Comparison of ENCODE assay signal across 24 cellular contexts in genomic region chr20:48970681-48971370, GRCh38.
"Had no signal": no experiment of that assay in that cellular context is flagged by ENCODE, and none has a peak within 500 bp of the region (broad histone marks: within the 10 kb centered on the region; RNA-seq: fewer than 3 reads in every experiment).

No MANE protein-coding gene starts in this region.

- H3K9me3 ChIP-seq: colonic mucosa, esophagus muscularis mucosa, lower lobe of right lung, spleen, testis had no signal

- ATAC-seq: activated CD8-positive, alpha-beta memory T cell treated with anti-CD3 and anti-CD28 coated beads, Interleukin-2, amount 10 ng/mL, durations not matched to agents 7 days and 5 days; activated CD8-positive, alpha-beta T cell treated with anti-CD3 and anti-CD28 coated beads for 36 hours; left lobe of liver; lower lobe of right lung; naive thymus-derived CD4-positive, alpha-beta T cell had no signal

- H3K4me3 Mint-ChIP-seq: activated CD4-positive, alpha-beta T cell treated with anti-CD3 and anti-CD28 coated beads, Interleukin-2, amount 10 ng/mL, durations not matched to agents 7 days and 5 days; activated CD8-positive, alpha-beta memory T cell treated with anti-CD3 and anti-CD28 coated beads, Interleukin-2, amount 10 ng/mL, durations not matched to agents 7 days and 5 days; activated CD8-positive, alpha-beta T cell treated with anti-CD3 and anti-CD28 coated beads for 36 hours; activated naive CD4-positive, alpha-beta T cell treated with anti-CD3 and anti-CD28 coated beads, Interleukin-2, amount 10 ng/mL, durations not matched to agents 7 days and 5 days; naive thymus-derived CD4-positive, alpha-beta T cell; neural crest cell had no signal

- H3K4me1 Mint-ChIP-seq: activated CD4-positive, alpha-beta T cell treated with anti-CD3 and anti-CD28 coated beads, Interleukin-2, amount 10 ng/mL, durations not matched to agents 7 days and 5 days; activated CD8-positive, alpha-beta memory T cell treated with anti-CD3 and anti-CD28 coated beads, Interleukin-2, amount 10 ng/mL, durations not matched to agents 7 days and 5 days; activated naive CD4-positive, alpha-beta T cell treated with anti-CD3 and anti-CD28 coated beads, Interleukin-2, amount 10 ng/mL, durations not matched to agents 7 days and 5 days; naive thymus-derived CD4-positive, alpha-beta T cell had no signal

- DNase-seq: activated CD4-positive, alpha-beta T cell treated with anti-CD3 and anti-CD28 coated beads, Interleukin-2, amount 10 ng/mL, durations not matched to agents 7 days and 5 days; activated CD4-positive, CD25-positive, alpha-beta regulatory T cell treated with anti-CD3 and anti-CD28 coated beads, Interleukin-2, amount 50 U/mL, for 72 hours; activated CD8-positive, alpha-beta memory T cell treated with anti-CD3 and anti-CD28 coated beads, Interleukin-2, amount 10 ng/mL, durations not matched to agents 7 days and 5 days; activated CD8-positive, alpha-beta T cell treated with anti-CD3 and anti-CD28 coated beads for 36 hours; activated effector memory CD4-positive, alpha-beta T cell treated with anti-CD3 and anti-CD28 coated beads, Interleukin-2, amount 50 U/mL, for 16 hours; activated naive CD4-positive, alpha-beta T cell treated with anti-CD3 and anti-CD28 coated beads, Interleukin-2, amount 10 ng/mL, durations not matched to agents 7 days and 5 days; activated T-cell treated with anti-CD3 and anti-CD28 coated beads for 4 hours; amygdala; colonic mucosa; foreskin fibroblast; kidney; lower lobe of right lung; naive thymus-derived CD4-positive, alpha-beta T cell; occipital lobe; spleen; stimulated activated CD4-positive, alpha-beta T cell treated with anti-CD3 and anti-CD28 coated beads, Interleukin-4, amount 100 ng/mL, for 1 hour; stimulated activated naive CD4-positive, alpha-beta T cell; testis; trophoblast cell had no signal

- H3K27me3 Mint-ChIP-seq: activated CD4-positive, alpha-beta T cell treated with anti-CD3 and anti-CD28 coated beads, Interleukin-2, amount 10 ng/mL, durations not matched to agents 7 days and 5 days; activated CD8-positive, alpha-beta memory T cell treated with anti-CD3 and anti-CD28 coated beads, Interleukin-2, amount 10 ng/mL, durations not matched to agents 7 days and 5 days; activated CD8-positive, alpha-beta T cell treated with anti-CD3 and anti-CD28 coated beads for 36 hours; activated naive CD4-positive, alpha-beta T cell treated with anti-CD3 and anti-CD28 coated beads, Interleukin-2, amount 10 ng/mL, durations not matched to agents 7 days and 5 days; naive thymus-derived CD4-positive, alpha-beta T cell had no signal

- H3K4me1 ChIP-seq: colonic mucosa, lower lobe of right lung, testis had no signal

- H3K9me3 Mint-ChIP-seq: activated CD4-positive, alpha-beta T cell treated with anti-CD3 and anti-CD28 coated beads, Interleukin-2, amount 10 ng/mL, durations not matched to agents 7 days and 5 days; activated CD8-positive, alpha-beta T cell treated with anti-CD3 and anti-CD28 coated beads for 36 hours; activated naive CD4-positive, alpha-beta T cell treated with anti-CD3 and anti-CD28 coated beads, Interleukin-2, amount 10 ng/mL, durations not matched to agents 7 days and 5 days; neural crest cell had no signal

- FAIRE-seq: bronchial epithelial cell, kidney had no signal

- H3K4me3 ChIP-seq: colonic mucosa, esophagus muscularis mucosa, lower lobe of right lung, spleen, testis had no signal

- H3K27me3 ChIP-seq: colonic mucosa, esophagus muscularis mucosa, spleen, testis had no signal

- H3K27ac ChIP-seq: colonic mucosa, esophagus muscularis mucosa, lower lobe of right lung, testis, VCaP had no signal

- H3K27ac Mint-ChIP-seq: activated CD4-positive, alpha-beta T cell treated with anti-CD3 and anti-CD28 coated beads, Interleukin-2, amount 10 ng/mL, durations not matched to agents 7 days and 5 days; activated CD8-positive, alpha-beta memory T cell treated with anti-CD3 and anti-CD28 coated beads, Interleukin-2, amount 10 ng/mL, durations not matched to agents 7 days and 5 days; activated CD8-positive, alpha-beta T cell treated with anti-CD3 and anti-CD28 coated beads for 36 hours; activated naive CD4-positive, alpha-beta T cell treated with anti-CD3 and anti-CD28 coated beads, Interleukin-2, amount 10 ng/mL, durations not matched to agents 7 days and 5 days; naive thymus-derived CD4-positive, alpha-beta T cell had no signal
